Comparison of ENCODE assay signal across 1 cellular context in the genomic region with DNA sequence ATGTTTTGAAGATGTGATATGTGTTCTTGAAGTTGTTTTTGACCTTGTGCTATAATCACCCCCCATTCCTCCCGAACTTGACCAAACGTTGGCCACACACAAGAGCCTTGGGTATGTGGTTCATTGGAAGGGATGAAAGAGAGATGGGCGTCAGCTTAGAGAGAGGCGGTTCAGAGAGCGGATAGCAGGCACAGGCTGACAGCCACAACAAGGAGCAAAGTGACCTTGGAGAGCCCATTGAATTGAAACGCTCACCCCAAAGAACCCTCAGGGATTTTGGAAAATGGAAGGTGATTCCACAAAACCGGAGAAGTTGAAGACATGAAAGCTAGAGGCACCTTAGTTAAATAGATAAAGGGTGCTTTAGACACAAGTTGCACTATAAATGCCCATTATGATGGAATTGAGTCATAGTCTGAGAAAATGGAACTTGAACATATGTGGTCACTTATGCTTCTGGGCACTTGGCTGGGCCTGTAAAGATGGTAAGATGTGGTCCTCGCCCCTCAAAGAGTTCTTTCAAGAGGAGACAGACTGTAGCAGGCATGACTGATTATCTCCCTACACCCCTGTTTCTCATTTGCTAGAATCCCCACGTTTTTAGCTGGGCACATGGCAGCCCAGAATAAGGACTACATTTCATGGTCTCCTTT.
TF ChIP-seq lines count a peak whose summit lies in the region.

No MANE protein-coding gene starts in this region.

TF ChIP-seq in H1, 55 proteins besides CTCF, POLR2A, EP300 and RAD21 (continued from another document):
- TF ChIP-seq, protein P1, sequence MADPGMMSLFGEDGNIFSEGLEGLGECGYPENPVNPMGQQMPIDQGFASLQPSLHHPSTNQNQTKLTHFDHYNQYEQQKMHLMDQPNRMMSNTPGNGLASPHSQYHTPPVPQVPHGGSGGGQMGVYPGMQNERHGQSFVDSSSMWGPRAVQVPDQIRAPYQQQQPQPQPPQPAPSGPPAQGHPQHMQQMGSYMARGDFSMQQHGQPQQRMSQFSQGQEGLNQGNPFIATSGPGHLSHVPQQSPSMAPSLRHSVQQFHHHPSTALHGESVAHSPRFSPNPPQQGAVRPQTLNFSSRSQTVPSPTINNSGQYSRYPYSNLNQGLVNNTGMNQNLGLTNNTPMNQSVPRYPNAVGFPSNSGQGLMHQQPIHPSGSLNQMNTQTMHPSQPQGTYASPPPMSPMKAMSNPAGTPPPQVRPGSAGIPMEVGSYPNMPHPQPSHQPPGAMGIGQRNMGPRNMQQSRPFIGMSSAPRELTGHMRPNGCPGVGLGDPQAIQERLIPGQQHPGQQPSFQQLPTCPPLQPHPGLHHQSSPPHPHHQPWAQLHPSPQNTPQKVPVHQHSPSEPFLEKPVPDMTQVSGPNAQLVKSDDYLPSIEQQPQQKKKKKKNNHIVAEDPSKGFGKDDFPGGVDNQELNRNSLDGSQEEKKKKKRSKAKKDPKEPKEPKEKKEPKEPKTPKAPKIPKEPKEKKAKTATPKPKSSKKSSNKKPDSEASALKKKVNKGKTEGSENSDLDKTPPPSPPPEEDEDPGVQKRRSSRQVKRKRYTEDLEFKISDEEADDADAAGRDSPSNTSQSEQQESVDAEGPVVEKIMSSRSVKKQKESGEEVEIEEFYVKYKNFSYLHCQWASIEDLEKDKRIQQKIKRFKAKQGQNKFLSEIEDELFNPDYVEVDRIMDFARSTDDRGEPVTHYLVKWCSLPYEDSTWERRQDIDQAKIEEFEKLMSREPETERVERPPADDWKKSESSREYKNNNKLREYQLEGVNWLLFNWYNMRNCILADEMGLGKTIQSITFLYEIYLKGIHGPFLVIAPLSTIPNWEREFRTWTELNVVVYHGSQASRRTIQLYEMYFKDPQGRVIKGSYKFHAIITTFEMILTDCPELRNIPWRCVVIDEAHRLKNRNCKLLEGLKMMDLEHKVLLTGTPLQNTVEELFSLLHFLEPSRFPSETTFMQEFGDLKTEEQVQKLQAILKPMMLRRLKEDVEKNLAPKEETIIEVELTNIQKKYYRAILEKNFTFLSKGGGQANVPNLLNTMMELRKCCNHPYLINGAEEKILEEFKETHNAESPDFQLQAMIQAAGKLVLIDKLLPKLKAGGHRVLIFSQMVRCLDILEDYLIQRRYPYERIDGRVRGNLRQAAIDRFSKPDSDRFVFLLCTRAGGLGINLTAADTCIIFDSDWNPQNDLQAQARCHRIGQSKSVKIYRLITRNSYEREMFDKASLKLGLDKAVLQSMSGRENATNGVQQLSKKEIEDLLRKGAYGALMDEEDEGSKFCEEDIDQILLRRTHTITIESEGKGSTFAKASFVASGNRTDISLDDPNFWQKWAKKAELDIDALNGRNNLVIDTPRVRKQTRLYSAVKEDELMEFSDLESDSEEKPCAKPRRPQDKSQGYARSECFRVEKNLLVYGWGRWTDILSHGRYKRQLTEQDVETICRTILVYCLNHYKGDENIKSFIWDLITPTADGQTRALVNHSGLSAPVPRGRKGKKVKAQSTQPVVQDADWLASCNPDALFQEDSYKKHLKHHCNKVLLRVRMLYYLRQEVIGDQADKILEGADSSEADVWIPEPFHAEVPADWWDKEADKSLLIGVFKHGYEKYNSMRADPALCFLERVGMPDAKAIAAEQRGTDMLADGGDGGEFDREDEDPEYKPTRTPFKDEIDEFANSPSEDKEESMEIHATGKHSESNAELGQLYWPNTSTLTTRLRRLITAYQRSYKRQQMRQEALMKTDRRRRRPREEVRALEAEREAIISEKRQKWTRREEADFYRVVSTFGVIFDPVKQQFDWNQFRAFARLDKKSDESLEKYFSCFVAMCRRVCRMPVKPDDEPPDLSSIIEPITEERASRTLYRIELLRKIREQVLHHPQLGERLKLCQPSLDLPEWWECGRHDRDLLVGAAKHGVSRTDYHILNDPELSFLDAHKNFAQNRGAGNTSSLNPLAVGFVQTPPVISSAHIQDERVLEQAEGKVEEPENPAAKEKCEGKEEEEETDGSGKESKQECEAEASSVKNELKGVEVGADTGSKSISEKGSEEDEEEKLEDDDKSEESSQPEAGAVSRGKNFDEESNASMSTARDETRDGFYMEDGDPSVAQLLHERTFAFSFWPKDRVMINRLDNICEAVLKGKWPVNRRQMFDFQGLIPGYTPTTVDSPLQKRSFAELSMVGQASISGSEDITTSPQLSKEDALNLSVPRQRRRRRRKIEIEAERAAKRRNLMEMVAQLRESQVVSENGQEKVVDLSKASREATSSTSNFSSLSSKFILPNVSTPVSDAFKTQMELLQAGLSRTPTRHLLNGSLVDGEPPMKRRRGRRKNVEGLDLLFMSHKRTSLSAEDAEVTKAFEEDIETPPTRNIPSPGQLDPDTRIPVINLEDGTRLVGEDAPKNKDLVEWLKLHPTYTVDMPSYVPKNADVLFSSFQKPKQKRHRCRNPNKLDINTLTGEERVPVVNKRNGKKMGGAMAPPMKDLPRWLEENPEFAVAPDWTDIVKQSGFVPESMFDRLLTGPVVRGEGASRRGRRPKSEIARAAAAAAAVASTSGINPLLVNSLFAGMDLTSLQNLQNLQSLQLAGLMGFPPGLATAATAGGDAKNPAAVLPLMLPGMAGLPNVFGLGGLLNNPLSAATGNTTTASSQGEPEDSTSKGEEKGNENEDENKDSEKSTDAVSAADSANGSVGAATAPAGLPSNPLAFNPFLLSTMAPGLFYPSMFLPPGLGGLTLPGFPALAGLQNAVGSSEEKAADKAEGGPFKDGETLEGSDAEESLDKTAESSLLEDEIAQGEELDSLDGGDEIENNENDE (IDR thresholded peaks at IDR 0.05; ENCODE audit: insufficient replicate concordance, low read length) = no peak
- TF ChIP-seq CREB1 (IDR thresholded peaks at IDR 0.05) = no peak
- TF ChIP-seq SIX5 (IDR thresholded peaks at IDR 0.05; ENCODE audit: low read depth, low read length) = no peak
- no peak for TF ChIP-seq SP2 (IDR thresholded peaks at IDR 0.05; ENCODE audit: low read length)
- no peak for TF ChIP-seq POLR2AphosphoS5 (IDR thresholded peaks at IDR 0.05; ENCODE audit: low read depth, low read length)
- no peak for TF ChIP-seq RBBP5 (IDR thresholded peaks at IDR 0.05; ENCODE audit: borderline replicate concordance, low read depth, low read length)
- TF ChIP-seq, protein P2, sequence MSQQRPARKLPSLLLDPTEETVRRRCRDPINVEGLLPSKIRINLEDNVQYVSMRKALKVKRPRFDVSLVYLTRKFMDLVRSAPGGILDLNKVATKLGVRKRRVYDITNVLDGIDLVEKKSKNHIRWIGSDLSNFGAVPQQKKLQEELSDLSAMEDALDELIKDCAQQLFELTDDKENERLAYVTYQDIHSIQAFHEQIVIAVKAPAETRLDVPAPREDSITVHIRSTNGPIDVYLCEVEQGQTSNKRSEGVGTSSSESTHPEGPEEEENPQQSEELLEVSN (IDR thresholded peaks at IDR 0.05) = no peak
- no peak for TF ChIP-seq YY1 (IDR thresholded peaks at IDR 0.05; ENCODE audit: low read depth, low read length)
- TF ChIP-seq JUND (IDR thresholded peaks at IDR 0.05; ENCODE audit: low read length) = no peak
- no peak for TF ChIP-seq NRF1 (IDR thresholded peaks at IDR 0.05; ENCODE audit: low read depth, low read length)
- no peak for TF ChIP-seq FOSL1 (IDR thresholded peaks at IDR 0.05; ENCODE audit: insufficient read depth, low read depth, low read length)
- TF ChIP-seq CHD2 (IDR thresholded peaks at IDR 0.05; ENCODE audit: low read length) = no peak
